ENCODE assay signal across 31 cellular contexts in the genomic region with DNA sequence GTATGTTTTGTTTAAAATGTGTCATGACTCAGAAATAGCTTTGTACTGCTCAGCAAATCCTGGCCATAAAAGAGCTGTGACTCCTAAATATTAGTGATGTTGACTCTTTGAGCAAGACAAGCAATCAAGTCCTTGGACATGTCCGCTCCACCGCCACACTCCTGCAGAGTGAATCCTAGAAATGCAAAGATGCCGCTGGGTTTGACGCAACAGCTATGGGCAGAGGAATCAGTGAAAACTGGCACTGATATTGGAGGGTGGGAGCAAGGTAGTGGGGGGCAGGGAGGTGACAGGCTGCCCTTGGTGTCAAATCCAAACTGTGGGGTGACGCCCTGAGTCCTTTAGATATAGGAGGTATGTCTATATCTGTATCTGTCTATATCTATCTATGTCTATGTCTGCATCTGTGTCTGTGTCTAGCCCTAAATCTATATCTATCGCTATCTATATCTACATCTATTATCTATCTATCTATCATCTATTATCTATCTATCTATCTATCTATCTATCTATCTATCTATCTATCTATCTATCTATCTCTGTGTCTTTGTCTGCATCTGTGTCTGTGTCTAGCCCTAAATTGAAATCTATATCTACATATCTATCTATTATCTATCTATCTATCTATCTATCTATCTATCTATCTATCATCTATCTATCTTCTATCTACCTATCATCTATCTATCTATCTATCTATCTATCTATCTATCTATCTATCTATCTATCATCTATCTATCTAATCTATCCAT.
"Had no signal": no experiment of that assay in that cellular context is flagged by ENCODE, and none has a peak within 500 bp of the region (broad histone marks: within the 10 kb centered on the region; RNA-seq: fewer than 3 reads in every experiment).

No MANE protein-coding gene starts in this region.

- H3K9me3 Mint-ChIP-seq: naive thymus-derived CD8-positive, alpha-beta T cell; natural killer cell treated with Interleukin-12 subunit alpha and Interleukin-12 subunit beta and Interleukin-15 and Interleukin-18, amount 100 ng/mL, for 72 hours; nephron progenitor cell; neural crest cell; stimulated activated memory B cell treated with anti-CD40 and anti-IgM and Interleukin-4, amounts not matched to agents 10 μg/mL and 1 μg/mL and 100 μg/mL, for 72 hours; stimulated activated naive CD8-positive, alpha-beta T cell treated with anti-CD3 and anti-CD28 coated beads, Interleukin-15, amount 100 ng/mL, for 72 hours had no signal

- H3K4me3 Mint-ChIP-seq: naive thymus-derived CD8-positive, alpha-beta T cell; natural killer cell treated with Interleukin-12 subunit alpha and Interleukin-12 subunit beta and Interleukin-15 and Interleukin-18, amount 100 ng/mL, for 72 hours; nephron progenitor cell; neural crest cell; stimulated activated memory B cell treated with anti-CD40 and anti-IgM and Interleukin-4, amounts not matched to agents 10 μg/mL and 1 μg/mL and 100 μg/mL, for 72 hours; stimulated activated naive CD8-positive, alpha-beta T cell treated with anti-CD3 and anti-CD28 coated beads, Interleukin-15, amount 100 ng/mL, for 72 hours had no signal

- H3K27ac Mint-ChIP-seq: naive thymus-derived CD8-positive, alpha-beta T cell; natural killer cell treated with Interleukin-12 subunit alpha and Interleukin-12 subunit beta and Interleukin-15 and Interleukin-18, amount 100 ng/mL, for 72 hours; nephron progenitor cell; progenitor cell of endocrine pancreas; stimulated activated memory B cell treated with anti-CD40 and anti-IgM and Interleukin-4, amounts not matched to agents 10 μg/mL and 1 μg/mL and 100 μg/mL, for 72 hours; stimulated activated naive CD8-positive, alpha-beta T cell treated with anti-CD3 and anti-CD28 coated beads, Interleukin-15, amount 100 ng/mL, for 72 hours had no signal

- DNase-seq: naive thymus-derived CD8-positive, alpha-beta T cell; nephron progenitor cell; nucleus accumbens; ovary; posterior cingulate gyrus; psoas muscle; right cardiac atrium; spleen; stimulated activated CD4-positive, alpha-beta T cell treated with anti-CD3 and anti-CD28 coated beads, Interleukin-12 subunit alpha, Interleukin-12 subunit beta, amount 100 ng/mL, for 4 hours; stimulated activated CD4-positive, alpha-beta T cell treated with anti-CD3 and anti-CD28 coated beads, Interleukin-1b, Interleukin-23, amount 100 ng/mL, for 48 hours; stimulated activated CD4-positive, alpha-beta T cell treated with anti-CD3 and anti-CD28 coated beads, Interleukin-4, amount 100 ng/mL, for 1 hour; stimulated activated CD4-positive, alpha-beta T cell treated with anti-CD3 and anti-CD28 coated beads, Interleukin-4, amount 100 ng/mL, for 4 hours; stimulated activated CD8-positive, alpha-beta memory T cell treated with anti-CD3 and anti-CD28 coated beads, Interleukin-4, amount 100 ng/mL, for 48 hours; stimulated activated naive CD4-positive, alpha-beta T cell; stimulated activated naive CD8-positive, alpha-beta T cell treated with anti-CD3 and anti-CD28 coated beads, Interleukin-15, amount 100 ng/mL, for 72 hours; stimulated activated naive CD8-positive, alpha-beta T cell treated with anti-CD3 and anti-CD28 coated beads, Interleukin-15, Interleukin-2, amounts not matched to agents 100 U/mL and 50 U/mL, for 24 hours; substantia nigra; testis; tibial artery; transverse colon; upper lobe of left lung had no signal

- H3K9me3 ChIP-seq: neutrophil, ovary, psoas muscle, spleen, suprapubic skin, testis, tibial artery, transverse colon, upper lobe of left lung, vagina had no signal

- H3K4me1 Mint-ChIP-seq: nephron progenitor cell had no signal

- H3K9ac ChIP-seq: parathyroid adenoma had no signal

- H3K27me3 ChIP-seq: ovary, suprapubic skin, testis, tibial artery, transverse colon, upper lobe of left lung, vagina had no signal

- H3K36me3 ChIP-seq: neutrophil, ovary, spleen, suprapubic skin, tibial artery, transverse colon, upper lobe of left lung, vagina had no signal

- ATAC-seq: naive thymus-derived CD8-positive, alpha-beta T cell; natural killer cell treated with Interleukin-12 subunit alpha and Interleukin-12 subunit beta and Interleukin-15 and Interleukin-18, amount 100 ng/mL, for 72 hours; psoas muscle; right cardiac atrium; sciatic nerve; stimulated activated memory B cell treated with anti-CD40 and anti-IgM and Interleukin-4, amounts not matched to agents 10 μg/mL and 1 μg/mL and 100 μg/mL, for 72 hours; stimulated activated naive CD8-positive, alpha-beta T cell treated with anti-CD3 and anti-CD28 coated beads, Interleukin-15, amount 100 ng/mL, for 72 hours; stimulated activated naive CD8-positive, alpha-beta T cell treated with anti-CD3 and anti-CD28 coated beads, Interleukin-15, Interleukin-2, amounts not matched to agents 100 U/mL and 50 U/mL, for 24 hours had no signal

- H3K27ac ChIP-seq: neutrophil, ovary, parathyroid adenoma, psoas muscle, spleen, suprapubic skin, testis, tibial artery, upper lobe of left lung, vagina had no signal

- H3K4me3 ChIP-seq: ovary, psoas muscle, smooth muscle cell, spleen, suprapubic skin, testis, tibial artery, transverse colon, upper lobe of left lung, vagina had no signal

- H3K27me3 Mint-ChIP-seq: progenitor cell of endocrine pancreas; stimulated activated memory B cell treated with anti-CD40 and anti-IgM and Interleukin-4, amounts not matched to agents 10 μg/mL and 1 μg/mL and 100 μg/mL, for 72 hours had no signal

- H3K79me2 ChIP-seq: parathyroid adenoma had no signal

- H3K4me1 ChIP-seq: parathyroid adenoma, psoas muscle, spleen, testis had no signal

- H2AFZ ChIP-seq: parathyroid adenoma had no signal

- H3K4me2 ChIP-seq: smooth muscle cell had no signal

- H3K36me3 Mint-ChIP-seq: naive thymus-derived CD8-positive, alpha-beta T cell; natural killer cell treated with Interleukin-12 subunit alpha and Interleukin-12 subunit beta and Interleukin-15 and Interleukin-18, amount 100 ng/mL, for 72 hours; stimulated activated memory B cell treated with anti-CD40 and anti-IgM and Interleukin-4, amounts not matched to agents 10 μg/mL and 1 μg/mL and 100 μg/mL, for 72 hours had no signal
